8 cellular contexts compared by ENCODE assay signal in genomic region chr1:8873506-8874229, GRCh38. TPM values are rescaled to one million over a fixed set of nuclear protein-coding genes. Genes with fewer than 3 reads are reported as not detected.
DNase-seq lines count a peak whose midpoint lies in the region; ATAC-seq and TF ChIP-seq lines count a peak whose summit lies in the region.

No MANE protein-coding gene starts in this region.

- peak; percentile 9 for ATAC-seq in T-helper 17 cell
- no peak for ATAC-seq in HG03045 (IDR thresholded peaks at IDR 0.05; ENCODE audit: unreplicated experiment)

- H3K36me3 Mint-ChIP-seq in T-helper 17 cell (ENCODE audit: low read depth), result peaks cover 9% of the 10 kb centered on the region

- no peak for TF ChIP-seq CTCF in sigmoid colon (IDR thresholded peaks at IDR 0.05)
- no peak for TF ChIP-seq CTCF in WERI-Rb-1 (IDR thresholded peaks at IDR 0.05; ENCODE audit: low read depth, low read length)

- no peak for TF ChIP-seq POLR2A in sigmoid colon (IDR thresholded peaks at IDR 0.05)

- H3K27ac ChIP-seq in sigmoid colon (peak overlapping the region; percentile 73 to 100 (median 85)), WERI-Rb-1 (no peak overlapping the region; the same call in 1 of the 2 replicates)

- DNase-seq in NCI-H2227 (lab: John Stamatoyannopoulos, UW; ENCODE audit: unreplicated experiment) (peak; percentile 20), NCI-H2227 treated with DMSO at 0.1 percent for 48 hours (lab: John Stamatoyannopoulos, UW) (no peak), T-helper 17 cell (peak in 2 of 3 donors; percentile 20 to 51), amniotic epithelial cell (ENCODE audit: low read depth) (peak; percentile 99), hepatic stellate cell (ENCODE audit: low spot score) (peak; percentile 94), sigmoid colon (peak; percentile 90), WERI-Rb-1 (no peak)

- intact Hi-C loops in sigmoid colon (cut with DNase I), result loop anchor here (10.0 kb wide), 1 partner anchor 899 kb away; no protein-coding TSS in a partner anchor

- peaks cover 41% of the 10 kb centered on the region for H3K4me1 Mint-ChIP-seq in T-helper 17 cell

- 15 to 21% methylated on average over 5 of the region's 5 CpGs for WGBS in sigmoid colon, 2 donors

- no peak for TF ChIP-seq EP300 in sigmoid colon (IDR thresholded peaks at IDR 0.05)

- H3K36me3 ChIP-seq in sigmoid colon (peaks cover 20 to 56% (median 44%) of the 10 kb centered on the region in 4 donors), WERI-Rb-1 (peaks cover 96% of the 10 kb centered on the region)

- no peaks in the 10 kb centered on the region for H3K27me3 Mint-ChIP-seq in T-helper 17 cell

- peak overlapping the region; percentile 95 for H3K27ac Mint-ChIP-seq in T-helper 17 cell

- H3K9me3 ChIP-seq in T-helper 17 cell (ENCODE audit: control insufficient read depth, low read length, poor library complexity, severe bottlenecking), result no peaks in the 10 kb centered on the region
- H3K9me3 ChIP-seq in sigmoid colon, result no peaks in the 10 kb centered on the region
- H3K9me3 ChIP-seq in WERI-Rb-1 (ENCODE audit: severe bottlenecking), result no peaks in the 10 kb centered on the region

- H3K4me3 ChIP-seq in sigmoid colon (no peak overlapping the region), WERI-Rb-1 (ENCODE audit: low read depth, low read length) (no peak overlapping the region)

- no peaks in the 10 kb centered on the region for H3K27me3 ChIP-seq in sigmoid colon
- H3K27me3 ChIP-seq in WERI-Rb-1 (ENCODE audit: insufficient read depth, low read depth, severe bottlenecking), result no peaks in the 10 kb centered on the region

- peak overlapping the region; percentile 28 for H3K4me3 Mint-ChIP-seq in T-helper 17 cell

- peaks cover 0 to 60% (median 52%) of the 10 kb centered on the region in 4 donors for H3K4me1 ChIP-seq in sigmoid colon

RNA-seq across cellular contexts. Expression of gene ENO1, which starts 4.8 kb away (rescaled TPM):
- total RNA-seq in T-helper 17 cell (100 to 1,000 TPM; 322 to 380 TPM), sigmoid colon (100 to 1,000 TPM; 265 to 324 (median 300) TPM)
- polyA plus RNA-seq in sigmoid colon, result 100 to 1,000 TPM; 344 to 968 (median 364) TPM

RNA-seq across cellular contexts. Expression of gene RERE, which starts 56.2 kb away (rescaled TPM):
- total RNA-seq in T-helper 17 cell (100 to 1,000 TPM; 102 to 108 TPM), sigmoid colon (100 to 1,000 TPM in 2 of 4 donors, 10 to 100 TPM in 2; 90.6 to 148 (median 124) TPM)
- 10 to 100 TPM; 19.2 to 43.2 (median 27.5) TPM for polyA plus RNA-seq in sigmoid colon

Comparison
In these comparisons a context has a peak if more than half of its experiments do, and no peak if none do; other contexts are left out.
1. DNase-seq: peak in NCI-H2227 (single experiment), T-helper 17 cell (2 of 3), amniotic epithelial cell (single experiment), hepatic stellate cell (single experiment) and sigmoid colon (single experiment); none in NCI-H2227 treated with DMSO at 0.1 percent for 48 hours (single experiment) and WERI-Rb-1 (single experiment).